ENCODE assay signal across 15 cellular contexts in the genomic region with DNA sequence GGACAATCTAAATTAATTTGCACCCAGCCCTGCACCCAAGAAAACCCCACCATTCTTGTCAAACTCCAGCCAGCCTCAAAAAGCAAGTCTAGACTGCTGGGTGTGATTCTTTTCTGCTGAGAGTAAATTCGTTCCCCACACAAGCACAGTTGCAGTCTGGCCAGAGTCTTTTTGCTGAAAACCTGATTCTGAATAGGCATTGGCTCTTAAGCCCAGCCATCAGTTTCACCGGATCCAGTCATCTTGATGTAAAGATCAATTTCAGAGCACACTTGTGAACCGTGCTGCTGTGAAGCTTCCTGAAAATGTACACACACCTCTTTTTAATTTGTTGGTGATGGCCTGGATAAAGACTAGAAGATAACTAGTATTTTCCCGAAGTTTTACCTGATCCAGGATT.
"Had no signal": no experiment of that assay in that cellular context is flagged by ENCODE, and none has a peak within 500 bp of the region (broad histone marks: within the 10 kb centered on the region; RNA-seq: fewer than 3 reads in every experiment).

No MANE protein-coding gene starts in this region.

- DNase-seq: activated B cell treated with CpG ODN at 0.5 μM for 24 hours; activated CD4-positive, alpha-beta T cell treated with anti-CD3 and anti-CD28 coated beads for 48 hours; activated gamma-delta T cell treated with Interleukin-2 at 50 U/mL for 16 hours; activated naive CD8-positive, alpha-beta T cell treated with anti-CD3 and anti-CD28 coated beads, Interleukin-2, amount 10 ng/mL, durations not matched to agents 7 days and 5 days; effector memory CD4-positive, alpha-beta T cell; foreskin melanocyte; heart left ventricle; pancreas; stimulated activated CD4-positive, alpha-beta T cell treated with anti-CD3 and anti-CD28 coated beads, Interleukin-12 subunit alpha, Interleukin-12 subunit beta, amount 100 ng/mL, for 4 hours; stimulated activated CD4-positive, alpha-beta T cell treated with anti-CD3 and anti-CD28 coated beads, Interleukin-2, amount 100 ng/mL, for 24 hours had no signal

- H3K9me3 ChIP-seq: heart left ventricle, lower lobe of right lung, pancreas, thoracic aorta had no signal

- H3K27me3 ChIP-seq: brain microvascular endothelial cell, heart left ventricle, pancreas had no signal

- H3K27ac Mint-ChIP-seq: activated B cell treated with CpG ODN at 0.5 μM for 24 hours; activated naive CD8-positive, alpha-beta T cell treated with anti-CD3 and anti-CD28 coated beads, Interleukin-2, amount 10 ng/mL, durations not matched to agents 7 days and 5 days had no signal

- H3K36me3 ChIP-seq: brain microvascular endothelial cell, heart left ventricle, lower lobe of right lung, pancreas, thoracic aorta had no signal

- H3K27ac ChIP-seq: brain microvascular endothelial cell, heart left ventricle, lower lobe of right lung, pancreas, thoracic aorta had no signal

- H3K4me3 Mint-ChIP-seq: activated B cell treated with CpG ODN at 0.5 μM for 24 hours; activated CD8-positive, alpha-beta T cell treated with anti-CD3 and anti-CD28 coated beads, Interleukin-2, amount 10 ng/mL, durations not matched to agents 7 days and 5 days had no signal

- H3K4me1 ChIP-seq: lower lobe of right lung, pancreas had no signal

- ATAC-seq: heart left ventricle, left colon, pancreas had no signal

- H3K36me3 Mint-ChIP-seq: activated naive CD8-positive, alpha-beta T cell treated with anti-CD3 and anti-CD28 coated beads, Interleukin-2, amount 10 ng/mL, durations not matched to agents 7 days and 5 days had no signal

- H3K4me3 ChIP-seq: heart left ventricle, lower lobe of right lung, pancreas, thoracic aorta had no signal
